In genomic region chr16:4435668-4436067, GRCh38 we compare ENCODE assay signal across 1 cellular context.
TF ChIP-seq lines count a peak whose summit lies in the region.

No MANE protein-coding gene starts in this region.

TF ChIP-seq in SK-N-SH, 30 proteins besides CTCF, POLR2A, EP300 and RAD21:
- TF ChIP-seq RFX5 (IDR thresholded peaks at IDR 0.05; ENCODE audit: low read length) (no peak), GABPA (IDR thresholded peaks at IDR 0.05; ENCODE audit: low read depth) (no peak), MXI1 (IDR thresholded peaks at IDR 0.05; ENCODE audit: low read depth, low read length) (no peak)
